9 cellular contexts compared by ENCODE assay signal in genomic region chr17:73902416-73903181, GRCh38.
DNase-seq lines count a peak whose midpoint lies in the region; ATAC-seq and TF ChIP-seq lines count a peak whose summit lies in the region.
"Had no signal": no experiment of that assay in that cellular context is flagged by ENCODE, and none has a peak within 500 bp of the region (broad histone marks: within the 10 kb centered on the region; RNA-seq: fewer than 3 reads in every experiment).

No MANE protein-coding gene starts in this region.

- H3K4me1 ChIP-seq in BLaER1 = peaks cover 14% of the 10 kb centered on the region
- peaks cover 0 to 13% of the 10 kb centered on the region in 2 donors for H3K4me1 ChIP-seq in left lung
- no peaks in the 10 kb centered on the region for H3K4me1 ChIP-seq in testis

- intact Hi-C loops in left lung (cut with DNase I) (no loop called here), testis (cut with DNase I; ENCODE audit: low total_unique reads) (no loop called here)

- H3K9ac ChIP-seq in BLaER1 = no peak overlapping the region

- TF ChIP-seq POLR2A in testis (IDR thresholded peaks at IDR 0.05) = no peak

- ATAC-seq in left lung (peak; percentile 10), GM21576 (IDR thresholded peaks at IDR 0.05; ENCODE audit: unreplicated experiment) (no peak), HG02571 (IDR thresholded peaks at IDR 0.05; ENCODE audit: unreplicated experiment) (no peak)

- TF ChIP-seq CTCF in VCaP (conservative IDR thresholded peaks at IDR 0.05) (no peak), left lung (IDR thresholded peaks at IDR 0.05) (no peak), testis (IDR thresholded peaks at IDR 0.05) (no peak)

- peaks cover 37% of the 10 kb centered on the region for H3K27me3 ChIP-seq in BLaER1
- H3K27me3 ChIP-seq in H7 (ENCODE audit: control insufficient read depth, insufficient read depth, low read length) = peaks cover 71% of the 10 kb centered on the region
- peaks cover 5 to 93% of the 10 kb centered on the region in 2 donors for H3K27me3 ChIP-seq in left lung
- no peaks in the 10 kb centered on the region for H3K27me3 ChIP-seq in testis

- no peaks in the 10 kb centered on the region for H3K36me3 ChIP-seq in BLaER1
- H3K36me3 ChIP-seq in H7 (replicated peaks; ENCODE audit: control insufficient read depth, insufficient read depth, low read length) = no peaks in the 10 kb centered on the region
- no peaks in the 10 kb centered on the region for H3K36me3 ChIP-seq in left lung
- H3K36me3 ChIP-seq in testis (ENCODE audit: low read depth, missing control alignments) = no peaks in the 10 kb centered on the region

- H3K9me3 ChIP-seq in BLaER1 (no peaks in the 10 kb centered on the region), left lung (no peaks in the 10 kb centered on the region), testis (no peaks in the 10 kb centered on the region)

- H3K27ac ChIP-seq in BLaER1 (no peak overlapping the region), VCaP (peak overlapping the region; percentile 41; the same call in 1 of the 2 replicates), left lung (no peak overlapping the region), testis (no peak overlapping the region)

- 39 to 44% methylated on average over 15 to 26 of the region's 26 CpGs for WGBS in testis, 2 donors

- no peaks in the 10 kb centered on the region for H4K20me1 ChIP-seq in BLaER1

- peak overlapping the region; percentile 67 for H3K4me2 ChIP-seq in BLaER1

- DNase-seq in H7 = peak; percentile 77
- DNase-seq in left lung = peak in 1 of 2 donors; percentile 74
- DNase-seq in testis = no peak
- DNase-seq in stimulated activated naive CD4-positive, alpha-beta T cell treated with Interleukin-2 at 50 U/mL for 16 hours (lab: John Stamatoyannopoulos, UW) = no peak
- DNase-seq: NCI-H1048 had no signal

- H3K4me3 ChIP-seq in BLaER1 (peak overlapping the region; percentile 55; the same call in 1 of the 2 replicates), H7 (ENCODE audit: insufficient read depth, low read depth, low read length) (peak overlapping the region; percentile 35), left lung (peak overlapping the region in 1 of 2 donors; percentile 34), testis (peak overlapping the region in 1 of 2 donors; percentile 16)
